Comparison of ENCODE assay signal across 20 cellular contexts in the genomic region with DNA sequence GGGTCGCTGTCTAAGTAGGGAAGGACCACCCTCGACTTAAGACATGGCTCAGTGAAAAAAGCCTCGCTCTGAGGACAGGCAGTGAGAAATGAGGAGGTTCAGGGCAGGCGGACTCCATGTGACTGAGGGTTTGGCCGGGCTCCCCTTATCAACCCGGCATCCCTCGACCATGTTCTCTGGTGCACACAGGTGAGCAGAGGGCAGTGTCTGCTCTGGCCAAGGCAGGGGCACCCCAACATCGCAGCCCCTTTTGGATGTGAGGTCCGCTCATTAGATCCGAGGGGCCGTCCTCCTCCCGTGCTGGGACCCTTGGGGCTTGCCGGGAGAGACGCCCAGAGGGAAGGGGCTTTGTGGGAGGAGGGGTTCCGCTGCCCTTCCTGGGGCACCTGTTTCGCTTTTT.
DNase-seq lines count a peak whose midpoint lies in the region; ATAC-seq, FAIRE-seq and TF ChIP-seq lines count a peak whose summit lies in the region.
"Had no signal": no experiment of that assay in that cellular context is flagged by ENCODE, and none has a peak within 500 bp of the region (broad histone marks: within the 10 kb centered on the region; RNA-seq: fewer than 3 reads in every experiment).

No MANE protein-coding gene starts in this region.

- no peak overlapping the region for H3K4me3 Mint-ChIP-seq in stimulated activated naive CD8-positive, alpha-beta T cell treated with anti-CD3 and anti-CD28 coated beads, Interleukin-15, amount 100 ng/mL, for 72 hours
- H3K4me3 Mint-ChIP-seq: CD4-positive, alpha-beta memory T cell had no signal

- H3K27ac Mint-ChIP-seq in stimulated activated naive CD8-positive, alpha-beta T cell treated with anti-CD3 and anti-CD28 coated beads, Interleukin-15, amount 100 ng/mL, for 72 hours = peak overlapping the region in 1 of 2 donors; percentile 27
- H3K27ac Mint-ChIP-seq: CD4-positive, alpha-beta memory T cell had no signal

- no peak for FAIRE-seq in kidney (lab: Jason Lieb, UNC)
- FAIRE-seq: A549, GM12892, GM18507, HepG2 had no signal

- H3K9ac ChIP-seq in kidney (ENCODE audit: low read length in 2 of 2) = no peak overlapping the region
- H3K9ac ChIP-seq: GM23248 had no signal

- no peaks in the 10 kb centered on the region for H3K4me1 Mint-ChIP-seq in stimulated activated naive CD8-positive, alpha-beta T cell treated with anti-CD3 and anti-CD28 coated beads, Interleukin-15, amount 100 ng/mL, for 72 hours
- H3K4me1 Mint-ChIP-seq: CD4-positive, alpha-beta memory T cell had no signal

- intact Hi-C loops in Right ventricle myocardium inferior (cut with DNase I) (no loop called here), Right ventricle myocardium superior (cut with DNase I) (no loop called here), kidney (cut with DNase I) (no loop called here), posterior vena cava (cut with DNase I) (no loop called here)

- TF ChIP-seq CTCF in kidney (IDR thresholded peaks at IDR 0.05; ENCODE audit: borderline replicate concordance, extremely low read depth, insufficient read depth) = no peak

- no peaks in the 10 kb centered on the region for H3K27me3 Mint-ChIP-seq in stimulated activated naive CD8-positive, alpha-beta T cell treated with anti-CD3 and anti-CD28 coated beads, Interleukin-15, amount 100 ng/mL, for 72 hours

- H3K27ac ChIP-seq in kidney (ENCODE audit: low read depth in 2 of 2, low read length in 2 of 2) = no peak overlapping the region
- H3K27ac ChIP-seq: 22Rv1, A549, C4-2B, GM23248 had no signal

- no peak overlapping the region for H3K4me3 ChIP-seq in kidney (ENCODE audit: low read length in 2 of 2)
- H3K4me3 ChIP-seq: A549, GM23248, HAP-1 had no signal

- no peak for ATAC-seq in Right ventricle myocardium inferior
- ATAC-seq in Right ventricle myocardium superior (ENCODE audit: poor library complexity) = no peak
- no peak for ATAC-seq in stimulated activated naive CD8-positive, alpha-beta T cell treated with anti-CD3 and anti-CD28 coated beads, Interleukin-15, amount 100 ng/mL, for 72 hours
- ATAC-seq: A549, HepG2 had no signal

- H3K4me1 ChIP-seq in kidney (ENCODE audit: control insufficient read depth in 1 of 2, insufficient read depth in 1 of 2, low read depth in 1 of 2, low read length in 2 of 2) = no peaks in the 10 kb centered on the region
- H3K4me1 ChIP-seq: A549, HAP-1 had no signal

- H3K9me3 ChIP-seq in kidney (ENCODE audit: control insufficient read depth in 1 of 2, low read length in 2 of 2) = peaks cover 0 to 3% of the 10 kb centered on the region in 2 donors
- H3K9me3 ChIP-seq: HAP-1 had no signal

- DNase-seq in Right ventricle myocardium inferior (ENCODE audit: missing footprints) (peak; percentile 35), Right ventricle myocardium superior (no peak), kidney (peak; percentile 49), posterior vena cava (ENCODE audit: low spot score) (peak; percentile 73), UCSD-AML1 (lab: John Stamatoyannopoulos, UW; ENCODE audit: unreplicated experiment) (no peak), CD1c-positive myeloid dendritic cell (ENCODE audit: extremely low spot score) (no peak)
- DNase-seq in stimulated activated naive CD8-positive, alpha-beta T cell treated with anti-CD3 and anti-CD28 coated beads, Interleukin-15, amount 100 ng/mL, for 72 hours = no peak
- DNase-seq: AML-193; CD4-positive, alpha-beta memory T cell; DMS153; DMS79; GDM1; GM23248 had no signal

- H3K9me3 Mint-ChIP-seq in stimulated activated naive CD8-positive, alpha-beta T cell treated with anti-CD3 and anti-CD28 coated beads, Interleukin-15, amount 100 ng/mL, for 72 hours = peaks cover 4 to 7% of the 10 kb centered on the region in 2 donors
- H3K9me3 Mint-ChIP-seq: CD4-positive, alpha-beta memory T cell had no signal

- no peaks in the 10 kb centered on the region for H3K36me3 ChIP-seq in kidney (ENCODE audit: control insufficient read depth in 1 of 2, insufficient read depth in 2 of 2, low read length in 2 of 2)
- H3K36me3 ChIP-seq: HAP-1 had no signal

Comparison
In these comparisons a context has a peak if more than half of its experiments do, and no peak if none do; other contexts are left out.
1. DNase-seq: peak in Right ventricle myocardium inferior (single experiment), kidney (single experiment) and posterior vena cava (single experiment); none in Right ventricle myocardium superior (single experiment), UCSD-AML1 (single experiment), stimulated activated naive CD8-positive, alpha-beta T cell treated with anti-CD3 and anti-CD28 coated beads, Interleukin-15, amount 100 ng/mL, for 72 hours (0 of 2) and CD1c-positive myeloid dendritic cell (single experiment).